16 cellular contexts compared by ENCODE assay signal in the genomic region with DNA sequence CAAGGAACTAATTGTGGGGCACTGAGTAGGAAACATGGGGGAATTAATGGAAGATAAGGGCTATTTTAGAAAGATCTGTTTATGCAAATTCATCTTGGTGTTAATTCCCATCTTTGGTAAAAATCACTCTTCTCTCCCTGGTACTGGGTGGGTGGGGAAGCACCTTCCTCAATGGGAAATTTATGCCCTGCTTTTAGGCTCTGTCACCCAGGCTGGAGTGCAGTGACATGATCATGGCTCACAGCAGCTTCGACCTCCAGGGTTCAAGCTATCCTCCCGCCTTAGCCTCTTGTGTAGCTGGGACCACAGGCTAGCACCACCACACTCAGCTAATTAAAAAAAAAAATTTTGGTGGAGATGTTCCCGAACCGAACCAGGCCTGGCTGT. TPM values are rescaled to one million over a fixed set of nuclear protein-coding genes. Genes with fewer than 3 reads are reported as not detected.
DNase-seq lines count a peak whose midpoint lies in the region; ATAC-seq and TF ChIP-seq lines count a peak whose summit lies in the region.
"Had no signal": no experiment of that assay in that cellular context is flagged by ENCODE, and none has a peak within 500 bp of the region (broad histone marks: within the 10 kb centered on the region; RNA-seq: fewer than 3 reads in every experiment).

No MANE protein-coding gene starts in this region.

- TF ChIP-seq CTCF in Peyer's patch (IDR thresholded peaks at IDR 0.05): no peak

- no peaks in the 10 kb centered on the region for H3K27me3 ChIP-seq in Peyer's patch
- H3K27me3 ChIP-seq: hepatocyte, sigmoid colon had no signal

- peak overlapping the region in 3 of 4 donors; percentile 38 to 73 (median 56) for H3K27ac ChIP-seq in Peyer's patch
- H3K27ac ChIP-seq: hepatocyte, sigmoid colon had no signal

- H3K4me3 Mint-ChIP-seq in activated naive CD8-positive, alpha-beta T cell treated with anti-CD3 and anti-CD28 coated beads, Interleukin-2, amount 10 ng/mL, durations not matched to agents 7 days and 5 days: peak overlapping the region; percentile 86
- peak overlapping the region; percentile 66 for H3K4me3 Mint-ChIP-seq in stimulated activated effector memory CD8-positive, alpha-beta T cell treated with anti-CD3 and anti-CD28 coated beads, Interleukin-12 subunit alpha, Interleukin-12 subunit beta, amount 100 ng/mL, for 72 hours
- H3K4me3 Mint-ChIP-seq: nephron progenitor cell had no signal

- H3K9me3 ChIP-seq in Peyer's patch: no peaks in the 10 kb centered on the region
- H3K9me3 ChIP-seq: sigmoid colon had no signal

- ATAC-seq in activated naive CD8-positive, alpha-beta T cell treated with anti-CD3 and anti-CD28 coated beads, Interleukin-2, amount 10 ng/mL, durations not matched to agents 7 days and 5 days (ENCODE audit: low read depth): peak; percentile 17
- ATAC-seq in stimulated activated effector memory CD8-positive, alpha-beta T cell treated with anti-CD3 and anti-CD28 coated beads, Interleukin-12 subunit alpha, Interleukin-12 subunit beta, amount 100 ng/mL, for 72 hours: no peak
- ATAC-seq in GM21423 (IDR thresholded peaks at IDR 0.05; ENCODE audit: unreplicated experiment): no peak
- no peak for ATAC-seq in GM19328 (IDR thresholded peaks at IDR 0.05; ENCODE audit: unreplicated experiment)
- ATAC-seq: PC-3 had no signal

- no peak overlapping the region for H3K4me3 ChIP-seq in Peyer's patch
- H3K4me3 ChIP-seq: hepatocyte, sigmoid colon had no signal

- H3K4me1 Mint-ChIP-seq in activated naive CD8-positive, alpha-beta T cell treated with anti-CD3 and anti-CD28 coated beads, Interleukin-2, amount 10 ng/mL, durations not matched to agents 7 days and 5 days: peaks cover 38% of the 10 kb centered on the region
- peaks cover 52% of the 10 kb centered on the region for H3K4me1 Mint-ChIP-seq in stimulated activated effector memory CD8-positive, alpha-beta T cell treated with anti-CD3 and anti-CD28 coated beads, Interleukin-12 subunit alpha, Interleukin-12 subunit beta, amount 100 ng/mL, for 72 hours

- peak overlapping the region; percentile 96 for H3K27ac Mint-ChIP-seq in activated naive CD8-positive, alpha-beta T cell treated with anti-CD3 and anti-CD28 coated beads, Interleukin-2, amount 10 ng/mL, durations not matched to agents 7 days and 5 days
- peak overlapping the region; percentile 91 for H3K27ac Mint-ChIP-seq in stimulated activated effector memory CD8-positive, alpha-beta T cell treated with anti-CD3 and anti-CD28 coated beads, Interleukin-12 subunit alpha, Interleukin-12 subunit beta, amount 100 ng/mL, for 72 hours

- H3K27me3 Mint-ChIP-seq in activated naive CD8-positive, alpha-beta T cell treated with anti-CD3 and anti-CD28 coated beads, Interleukin-2, amount 10 ng/mL, durations not matched to agents 7 days and 5 days: no peaks in the 10 kb centered on the region

- no peaks in the 10 kb centered on the region for H3K36me3 ChIP-seq in Peyer's patch
- H3K36me3 ChIP-seq: sigmoid colon had no signal

- peak; percentile 16 for DNase-seq in activated T-cell treated with anti-CD3 and anti-CD28 coated beads for 24 hours (ENCODE audit: low read depth)
- DNase-seq in activated T-cell treated with anti-CD3 and anti-CD28 coated beads, Interleukin-2, amount 50 U/mL, for 1 hour: no peak
- DNase-seq in Peyer's patch: no peak
- no peak for DNase-seq in activated naive CD8-positive, alpha-beta T cell treated with anti-CD3 and anti-CD28 coated beads, Interleukin-2, amount 10 ng/mL, durations not matched to agents 7 days and 5 days
- no peak for DNase-seq in stimulated activated effector memory CD8-positive, alpha-beta T cell treated with anti-CD3 and anti-CD28 coated beads, Interleukin-12 subunit alpha, Interleukin-12 subunit beta, amount 100 ng/mL, for 72 hours (ENCODE audit: low spot score in 2 of 2)
- DNase-seq in NCI-H2029 (lab: John Stamatoyannopoulos, UW): no peak
- DNase-seq: cerebellar nuclear complex, DMS153, NCI-H2171 treated with DMSO at 0.1 percent for 48 hours, nephron progenitor cell, PC-3, sigmoid colon, T-helper 9 cell had no signal

- TF ChIP-seq POLR2A in Peyer's patch (IDR thresholded peaks at IDR 0.05): no peak

- peaks cover 35% of the 10 kb centered on the region for H3K36me3 Mint-ChIP-seq in activated naive CD8-positive, alpha-beta T cell treated with anti-CD3 and anti-CD28 coated beads, Interleukin-2, amount 10 ng/mL, durations not matched to agents 7 days and 5 days
- H3K36me3 Mint-ChIP-seq in stimulated activated effector memory CD8-positive, alpha-beta T cell treated with anti-CD3 and anti-CD28 coated beads, Interleukin-12 subunit alpha, Interleukin-12 subunit beta, amount 100 ng/mL, for 72 hours: no peaks in the 10 kb centered on the region

- POLR2A ChIA-PET in activated naive CD8-positive, alpha-beta T cell treated with anti-CD3 and anti-CD28 coated beads, Interleukin-2, amount 10 ng/mL, durations not matched to agents 7 days and 5 days (lab: Charles Lee): interaction anchor here (0.8 to 1.5 kb wide), 6 partner anchors 30 to 200 kb away, joined by 3 to 11 read pairs (median 6); a partner anchor contains a TSS

- H3K4me1 ChIP-seq in Peyer's patch: no peaks in the 10 kb centered on the region
- H3K4me1 ChIP-seq: sigmoid colon had no signal

- peaks cover 16% of the 10 kb centered on the region for H3K9me3 Mint-ChIP-seq in activated naive CD8-positive, alpha-beta T cell treated with anti-CD3 and anti-CD28 coated beads, Interleukin-2, amount 10 ng/mL, durations not matched to agents 7 days and 5 days
- H3K9me3 Mint-ChIP-seq in stimulated activated effector memory CD8-positive, alpha-beta T cell treated with anti-CD3 and anti-CD28 coated beads, Interleukin-12 subunit alpha, Interleukin-12 subunit beta, amount 100 ng/mL, for 72 hours: no peaks in the 10 kb centered on the region

RNA-seq across cellular contexts. Expression of a gene that starts 30.1 kb away (rescaled TPM):
- 100 to 1,000 TPM in 3 of 4 donors, 10 to 100 TPM in 1; 91.8 to 287 (median 137) TPM for total RNA-seq in Peyer's patch
- total RNA-seq in activated naive CD8-positive, alpha-beta T cell treated with anti-CD3 and anti-CD28 coated beads, Interleukin-2, amount 10 ng/mL, durations not matched to agents 7 days and 5 days: 100 to 1,000 TPM; 252 to 261 TPM
